ENCODE assay signal across 16 cellular contexts in genomic region chr4:38931125-38931524, GRCh38.
DNase-seq lines count a peak whose midpoint lies in the region; ATAC-seq, FAIRE-seq and TF ChIP-seq lines count a peak whose summit lies in the region.
"Had no signal": no experiment of that assay in that cellular context is flagged by ENCODE, and none has a peak within 500 bp of the region (broad histone marks: within the 10 kb centered on the region; RNA-seq: fewer than 3 reads in every experiment).

No MANE protein-coding gene starts in this region.

- no peaks in the 10 kb centered on the region for H4K20me1 ChIP-seq in HepG2 (ENCODE audit: insufficient read depth, low read length)

- H3K9me3 Mint-ChIP-seq in CD4-positive, alpha-beta memory T cell, result no peaks in the 10 kb centered on the region
- no peaks in the 10 kb centered on the region for H3K9me3 Mint-ChIP-seq in activated CD8-positive, alpha-beta T cell treated with anti-CD3 and anti-CD28 coated beads for 36 hours
- H3K9me3 Mint-ChIP-seq: CD8-positive, alpha-beta memory T cell had no signal

- peak overlapping the region; percentile 77 for H3K27ac ChIP-seq in WERI-Rb-1
- H3K27ac ChIP-seq in HepG2 (ENCODE audit: extremely low read length, insufficient read depth, low read length), result no peak overlapping the region
- H3K27ac ChIP-seq in rectal smooth muscle tissue (ENCODE audit: low read depth, low read length), result peak overlapping the region; percentile 84
- no peak overlapping the region for H3K27ac ChIP-seq in CD4-positive, alpha-beta memory T cell (ENCODE audit: low read depth, low read length)
- H3K27ac ChIP-seq in right atrium auricular region, result no peak overlapping the region
- H3K27ac ChIP-seq: C4-2B had no signal

- H3K4me3 ChIP-seq in WERI-Rb-1 (ENCODE audit: low read depth, low read length) (no peak overlapping the region), HepG2 (replicated peaks in 1 of 3; ENCODE audit: insufficient read depth in 1 of 3, low read depth in 2 of 3, low read length in 3 of 3) (no peak overlapping the region), rectal smooth muscle tissue (ENCODE audit: low read length) (no peak overlapping the region), right atrium auricular region (no peak overlapping the region)
- H3K4me3 ChIP-seq in CD4-positive, alpha-beta memory T cell (ENCODE audit: low read length in 2 of 2), result no peak overlapping the region
- H3K4me3 ChIP-seq: HAP-1 had no signal

- in situ Hi-C loops in HepG2 (cut with HindIII; ENCODE audit: extremely low pct_ligation_motif_present, low pct_unique_long_range_greater_than_20kb), result no loop called here

- TF ChIP-seq RAD21 in HepG2 (CRISPR knock-in tag; IDR thresholded peaks at IDR 0.05), result no peak

- H3K4me2 ChIP-seq in HepG2 (ENCODE audit: low read depth, low read length), result no peak overlapping the region

- no peaks in the 10 kb centered on the region for H3K27me3 Mint-ChIP-seq in CD4-positive, alpha-beta memory T cell
- no peaks in the 10 kb centered on the region for H3K27me3 Mint-ChIP-seq in activated CD8-positive, alpha-beta T cell treated with anti-CD3 and anti-CD28 coated beads for 36 hours

- no peaks in the 10 kb centered on the region for H3K9me3 ChIP-seq in WERI-Rb-1 (ENCODE audit: severe bottlenecking)
- H3K9me3 ChIP-seq in HepG2 (ENCODE audit: low read length), result no peaks in the 10 kb centered on the region
- H3K9me3 ChIP-seq in CD4-positive, alpha-beta memory T cell (ENCODE audit: control insufficient read depth in 1 of 2, low read length in 2 of 2), result no peaks in the 10 kb centered on the region
- no peaks in the 10 kb centered on the region for H3K9me3 ChIP-seq in right atrium auricular region
- H3K9me3 ChIP-seq: BE2C, HAP-1 had no signal

- peaks cover 15% of the 10 kb centered on the region for H3K4me1 ChIP-seq in HepG2 (ENCODE audit: insufficient read depth, low read length)
- H3K4me1 ChIP-seq in rectal smooth muscle tissue (ENCODE audit: control insufficient read depth, insufficient read depth, low read length), result peaks cover 45% of the 10 kb centered on the region
- no peaks in the 10 kb centered on the region for H3K4me1 ChIP-seq in CD4-positive, alpha-beta memory T cell (ENCODE audit: insufficient read depth, low read length)
- H3K4me1 ChIP-seq in right atrium auricular region, result no peaks in the 10 kb centered on the region
- H3K4me1 ChIP-seq: HAP-1 had no signal

- H3K9ac ChIP-seq in HepG2 (ENCODE audit: insufficient read depth, low read depth, low read length) (no peak overlapping the region), rectal smooth muscle tissue (ENCODE audit: low read length) (no peak overlapping the region)

- TF ChIP-seq POLR2A in HepG2 (IDR thresholded peaks at IDR 0.05; ENCODE audit: insufficient read depth in 1 of 2, low read depth in 2 of 2, low read length in 2 of 2), result no peak

- H3K79me2 ChIP-seq in HepG2 (ENCODE audit: insufficient read depth, low read length), result no peaks in the 10 kb centered on the region

- intact Hi-C loops in HepG2 (cut with micrococcal nuclease; ENCODE audit: unreplicated experiment), result loop anchor here (10.0 kb wide), 1 partner anchor 54 kb away; no protein-coding TSS in a partner anchor
- intact Hi-C loops in CD4-positive, alpha-beta memory T cell (cut with micrococcal nuclease), result no loop called here
- intact Hi-C loops in activated CD8-positive, alpha-beta T cell treated with anti-CD3 and anti-CD28 coated beads for 36 hours (cut with micrococcal nuclease), result no loop called here

- H3K27me3 ChIP-seq in WERI-Rb-1 (ENCODE audit: insufficient read depth, low read depth, severe bottlenecking) (no peaks in the 10 kb centered on the region), HepG2 (ENCODE audit: control insufficient read depth in 1 of 2, insufficient read depth in 2 of 2, low read length in 2 of 2) (no peaks in the 10 kb centered on the region), rectal smooth muscle tissue (ENCODE audit: control insufficient read depth, insufficient read depth, low read length) (no peaks in the 10 kb centered on the region), right atrium auricular region (no peaks in the 10 kb centered on the region)
- H3K27me3 ChIP-seq in CD4-positive, alpha-beta memory T cell (ENCODE audit: insufficient read depth, low read length), result no peaks in the 10 kb centered on the region
- H3K27me3 ChIP-seq: BE2C had no signal

- no peaks in the 10 kb centered on the region for H3K4me1 Mint-ChIP-seq in CD4-positive, alpha-beta memory T cell
- peaks cover 6% of the 10 kb centered on the region for H3K4me1 Mint-ChIP-seq in activated CD8-positive, alpha-beta T cell treated with anti-CD3 and anti-CD28 coated beads for 36 hours (ENCODE audit: low read depth)
- H3K4me1 Mint-ChIP-seq: CD8-positive, alpha-beta memory T cell had no signal

- 78% methylated on average over 5 of the region's 5 CpGs for WGBS in HepG2 (ENCODE audit: low lambda C conversion rate)

- peaks cover 6% of the 10 kb centered on the region for H3K36me3 ChIP-seq in WERI-Rb-1
- H3K36me3 ChIP-seq in HepG2 (replicated peaks in 1 of 2; ENCODE audit: control insufficient read depth in 1 of 2, insufficient read depth in 2 of 2, low read length in 2 of 2), result peaks cover 32 to 73% of the 10 kb centered on the region in 2 experiments
- H3K36me3 ChIP-seq in rectal smooth muscle tissue (ENCODE audit: control insufficient read depth, insufficient read depth, low read length), result peaks cover 29% of the 10 kb centered on the region
- H3K36me3 ChIP-seq in CD4-positive, alpha-beta memory T cell (ENCODE audit: insufficient read depth, low read length), result no peaks in the 10 kb centered on the region
- peaks cover 84% of the 10 kb centered on the region for H3K36me3 ChIP-seq in right atrium auricular region
- H3K36me3 ChIP-seq: BE2C, HAP-1 had no signal

- no peak overlapping the region for H3K27ac Mint-ChIP-seq in CD4-positive, alpha-beta memory T cell
- no peak overlapping the region for H3K27ac Mint-ChIP-seq in activated CD8-positive, alpha-beta T cell treated with anti-CD3 and anti-CD28 coated beads for 36 hours
- H3K27ac Mint-ChIP-seq: CD8-positive, alpha-beta memory T cell had no signal

- POLR2A ChIA-PET in HepG2 (lab: Yijun Ruan, JAX), result no interaction called here
- POLR2A ChIA-PET in CD4-positive, alpha-beta memory T cell (lab: Charles Lee; ENCODE audit: partially characterized antibody), result no interaction called here
- POLR2A ChIA-PET in activated CD8-positive, alpha-beta T cell treated with anti-CD3 and anti-CD28 coated beads for 36 hours (lab: Charles Lee), result no interaction called here

- no peak overlapping the region for H3K4me3 Mint-ChIP-seq in CD4-positive, alpha-beta memory T cell
- H3K4me3 Mint-ChIP-seq in activated CD8-positive, alpha-beta T cell treated with anti-CD3 and anti-CD28 coated beads for 36 hours, result no peak overlapping the region
- H3K4me3 Mint-ChIP-seq: CD8-positive, alpha-beta memory T cell had no signal

- CTCF ChIA-PET in HepG2 (lab: Yijun Ruan, JAX; ENCODE audit: low intra/inter-chr PET ratio, low total read pairs), result no interaction called here
- CTCF ChIA-PET in CD4-positive, alpha-beta memory T cell (lab: Charles Lee; ENCODE audit: partially characterized antibody), result no interaction called here
- CTCF ChIA-PET in activated CD8-positive, alpha-beta T cell treated with anti-CD3 and anti-CD28 coated beads for 36 hours (lab: Charles Lee), result no interaction called here

- DNase-seq in WERI-Rb-1 (no peak), HepG2 (ENCODE audit: low spot score) (no peak), right atrium auricular region (ENCODE audit: low spot score) (no peak), NCI-H446 treated with DMSO at 0.1 percent for 48 hours (lab: John Stamatoyannopoulos, UW) (no peak)
- DNase-seq in CD4-positive, alpha-beta memory T cell, result no peak
- DNase-seq in activated CD8-positive, alpha-beta T cell treated with anti-CD3 and anti-CD28 coated beads for 36 hours, result no peak
- DNase-seq: BE2C; CD8-positive, alpha-beta memory T cell; DMS53; GF-D8 had no signal

- no peak overlapping the region for H2AFZ ChIP-seq in HepG2 (ENCODE audit: low read length)

- no TSS peak for BruUV-seq in HepG2 (replicated peaks; lab: Mats Ljungman, UMichigan)

- no peak for FAIRE-seq in HepG2 (lab: Jason Lieb, UNC)
- FAIRE-seq: A204.1, GM19239, H1 had no signal

- ATAC-seq in HepG2, result no peak
- no peak for ATAC-seq in activated CD8-positive, alpha-beta T cell treated with anti-CD3 and anti-CD28 coated beads for 36 hours

- no peaks in the 10 kb centered on the region for H3K36me3 Mint-ChIP-seq in CD4-positive, alpha-beta memory T cell
- no peaks in the 10 kb centered on the region for H3K36me3 Mint-ChIP-seq in activated CD8-positive, alpha-beta T cell treated with anti-CD3 and anti-CD28 coated beads for 36 hours (ENCODE audit: low read depth)
- H3K36me3 Mint-ChIP-seq: CD8-positive, alpha-beta memory T cell had no signal

- TF ChIP-seq EP300 in HepG2 (IDR thresholded peaks at IDR 0.05; ENCODE audit: low read depth in 2 of 2, low read length in 2 of 2) (no peak), HepG2 (CRISPR knock-in tag; IDR thresholded peaks at IDR 0.05; ENCODE audit: borderline replicate concordance) (no peak)

- TF ChIP-seq CTCF in WERI-Rb-1 (IDR thresholded peaks at IDR 0.05; ENCODE audit: low read depth, low read length) (no peak), HepG2 (CRISPR knock-in tag; IDR thresholded peaks at IDR 0.05) (no peak), right atrium auricular region (IDR thresholded peaks at IDR 0.05) (no peak)
- no peak for TF ChIP-seq CTCF in activated CD8-positive, alpha-beta T cell treated with anti-CD3 and anti-CD28 coated beads for 36 hours (IDR thresholded peaks at IDR 0.05)

TF ChIP-seq in HepG2, 621 proteins besides CTCF, POLR2A, EP300 and RAD21:
- TF ChIP-seq ZNF280B (CRISPR knock-in tag; IDR thresholded peaks at IDR 0.05; ENCODE audit: borderline replicate concordance), result no peak
- peak; percentile 42; the same call in 1 of the 2 replicates for TF ChIP-seq NFE2L2 (IDR thresholded peaks at IDR 0.05; ENCODE audit: low read length)

Comparison
In these comparisons a context has a peak if more than half of its experiments do, and no peak if none do; other contexts are left out.
1. H3K27ac ChIP-seq: peak in WERI-Rb-1 (single experiment) and rectal smooth muscle tissue (single experiment); none in HepG2 (single experiment), CD4-positive, alpha-beta memory T cell (single experiment) and right atrium auricular region (0 of 2).